ENCODE assay signal across 5 cellular contexts in the genomic region with DNA sequence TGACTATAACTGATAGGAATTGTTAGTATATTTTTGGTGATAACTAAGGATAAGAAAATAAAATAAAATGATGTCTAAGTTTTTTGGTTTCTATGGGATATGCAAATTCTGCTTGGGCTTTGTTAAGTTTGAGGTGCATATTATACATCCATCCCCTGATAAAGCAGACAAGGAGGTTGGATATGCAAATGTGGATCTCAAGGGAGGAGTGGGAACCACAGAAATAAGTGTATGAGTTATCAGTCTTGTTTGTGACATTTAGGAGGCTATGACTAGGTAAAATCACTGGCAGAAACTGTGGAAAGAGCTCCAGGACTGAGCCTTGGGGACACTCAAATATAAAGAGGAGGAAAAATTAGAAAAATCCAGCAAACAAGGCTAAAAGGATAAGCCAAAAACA.
"Had no signal": no experiment of that assay in that cellular context is flagged by ENCODE, and none has a peak within 500 bp of the region (broad histone marks: within the 10 kb centered on the region; RNA-seq: fewer than 3 reads in every experiment).

No MANE protein-coding gene starts in this region.

- H3K36me3 Mint-ChIP-seq: IgD-negative memory B cell had no signal

- H3K27ac Mint-ChIP-seq: IgD-negative memory B cell had no signal

- H3K4me3 ChIP-seq: K562 had no signal

- H3K27ac ChIP-seq: HL-60 had no signal

- DNase-seq: IMR-90, KBM-7 had no signal

- H3K27me3 Mint-ChIP-seq: IgD-negative memory B cell had no signal

- H3K4me3 Mint-ChIP-seq: IgD-negative memory B cell had no signal
